Comparison of ENCODE assay signal across 9 cellular contexts in the genomic region with DNA sequence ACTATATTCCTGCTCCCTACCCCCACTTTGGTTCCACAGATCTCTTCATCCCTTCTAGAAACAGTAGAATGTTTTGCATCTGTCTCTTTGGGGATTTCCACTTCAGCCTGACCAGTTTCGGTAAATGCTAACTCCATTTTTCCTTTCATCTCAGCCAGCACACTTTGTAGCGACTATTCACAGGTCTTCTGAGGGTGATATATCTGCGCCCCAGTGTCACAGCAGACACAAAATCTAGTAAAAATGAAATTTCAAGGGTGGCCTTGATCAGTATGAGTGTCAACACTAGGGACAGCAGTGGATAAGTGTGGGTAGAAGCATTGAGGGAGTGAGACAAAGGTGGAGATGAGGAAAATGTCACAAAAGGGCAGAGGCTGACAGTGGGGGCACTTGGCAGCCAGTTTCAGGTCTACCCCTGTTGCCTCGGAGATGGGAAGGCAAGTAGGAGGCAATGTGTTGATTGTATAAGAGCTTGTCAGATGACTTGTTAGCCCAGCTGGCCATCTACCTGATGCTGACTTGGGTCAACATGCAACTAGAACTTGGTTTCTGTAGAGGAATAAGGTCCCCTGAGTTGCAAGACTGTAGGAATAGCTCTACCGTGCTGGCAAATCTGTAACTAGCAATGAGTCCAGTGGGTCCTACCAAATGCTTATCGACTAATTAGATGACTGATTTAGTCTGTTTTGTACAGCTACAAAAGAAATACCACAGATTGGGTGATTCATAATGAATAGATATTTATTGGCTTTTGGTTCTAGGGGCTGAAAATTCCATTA.
DNase-seq lines count a peak whose midpoint lies in the region; ATAC-seq and FAIRE-seq lines count a peak whose summit lies in the region.
"Had no signal": no experiment of that assay in that cellular context is flagged by ENCODE, and none has a peak within 500 bp of the region (broad histone marks: within the 10 kb centered on the region; RNA-seq: fewer than 3 reads in every experiment).

No MANE protein-coding gene starts in this region.

- ATAC-seq in HG03135 (IDR thresholded peaks at IDR 0.05; ENCODE audit: unreplicated experiment): peak; percentile 40
- no peak for ATAC-seq in HG03469 (IDR thresholded peaks at IDR 0.05; ENCODE audit: unreplicated experiment)
- ATAC-seq: HCT116 had no signal

- DNase-seq in stimulated activated CD4-positive, alpha-beta T cell treated with anti-CD3 and anti-CD28 coated beads, Interleukin-12 subunit alpha, Interleukin-12 subunit beta, amount 100 ng/mL, for 48 hours (ENCODE audit: low read depth in 2 of 3, low spot score in 1 of 3): peak; percentile 21 to 38 (median 35)
- no peak for DNase-seq in stimulated activated CD4-positive, alpha-beta T cell treated with anti-CD3 and anti-CD28 coated beads, Interleukin-12 subunit alpha, Interleukin-12 subunit beta, amount 100 ng/mL, for 4 hours
- peak; percentile 8 for DNase-seq in activated T-helper 9 cell treated with anti-CD3 and anti-CD28 coated beads, Interleukin-2, amount 50 U/mL, for 16 hours (ENCODE audit: low read depth)
- DNase-seq in mucosa of gallbladder (ENCODE audit: low spot score): no peak
- DNase-seq in NCI-H187 (lab: John Stamatoyannopoulos, UW): no peak
- no peak for DNase-seq in HTR-8/SVneo (ENCODE audit: insufficient read length, low spot score)

- no peak for FAIRE-seq in HTR-8/SVneo (lab: Jason Lieb, UNC)

Comparison
In these comparisons a context has a peak if more than half of its experiments do, and no peak if none do; other contexts are left out.
1. DNase-seq: peak in stimulated activated CD4-positive, alpha-beta T cell treated with anti-CD3 and anti-CD28 coated beads, Interleukin-12 subunit alpha, Interleukin-12 subunit beta, amount 100 ng/mL, for 48 hours (3 of 3) and activated T-helper 9 cell treated with anti-CD3 and anti-CD28 coated beads, Interleukin-2, amount 50 U/mL, for 16 hours (single experiment); none in stimulated activated CD4-positive, alpha-beta T cell treated with anti-CD3 and anti-CD28 coated beads, Interleukin-12 subunit alpha, Interleukin-12 subunit beta, amount 100 ng/mL, for 4 hours (single experiment), mucosa of gallbladder (single experiment), NCI-H187 (0 of 2) and HTR-8/SVneo (single experiment).